Comparison of ENCODE assay signal across 1 cellular context in the genomic region with DNA sequence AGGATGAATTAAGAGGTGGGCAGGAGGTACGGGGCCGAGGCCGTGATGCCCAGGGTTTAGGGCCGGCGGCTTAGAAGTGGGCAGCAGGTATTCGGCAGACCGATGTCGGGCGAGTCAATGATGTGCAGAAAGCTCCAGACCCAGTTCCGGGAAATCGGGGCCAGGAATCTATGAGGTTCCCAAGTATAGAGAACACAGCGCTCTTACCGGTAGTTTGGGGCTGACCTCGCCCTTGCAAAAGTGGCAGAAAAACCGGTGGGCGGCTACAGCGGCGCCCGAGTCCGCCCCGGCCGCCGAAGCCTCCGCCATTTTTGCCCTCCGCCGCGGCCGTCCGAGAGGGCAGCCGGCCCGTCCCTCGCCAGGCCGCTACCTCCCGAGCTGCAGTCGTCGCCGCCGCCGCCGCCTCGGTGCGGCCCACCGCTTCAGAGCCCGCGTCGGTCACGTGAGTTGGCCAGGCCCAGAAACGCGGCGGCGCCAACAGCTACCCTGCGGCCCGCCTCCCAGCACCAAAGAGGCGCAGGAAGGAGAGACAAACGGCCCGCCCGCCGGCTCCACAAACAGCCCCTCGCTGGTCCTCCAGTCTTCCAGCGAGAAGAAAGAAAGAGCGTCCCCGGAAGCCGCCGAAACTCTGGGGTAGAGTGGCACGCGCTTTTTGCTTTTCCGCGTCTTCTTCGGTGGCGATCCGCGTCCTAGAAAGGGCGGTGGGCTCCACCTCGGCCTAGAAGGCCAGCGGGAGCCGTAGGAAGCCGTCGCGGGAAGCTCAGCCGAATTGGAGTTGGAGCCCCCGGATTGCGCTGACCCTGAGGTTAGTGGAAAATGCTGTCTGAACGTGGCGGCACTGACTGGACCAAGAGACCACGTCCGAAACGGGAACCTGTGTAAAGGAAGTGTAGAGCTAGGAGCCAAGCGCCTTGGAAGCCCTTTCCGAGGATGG.
A peak's percentile ranks its signal among the peaks of the same experiment; 100 is the strongest.
TF ChIP-seq lines count a peak whose summit lies in the region.

A gene with protein sequence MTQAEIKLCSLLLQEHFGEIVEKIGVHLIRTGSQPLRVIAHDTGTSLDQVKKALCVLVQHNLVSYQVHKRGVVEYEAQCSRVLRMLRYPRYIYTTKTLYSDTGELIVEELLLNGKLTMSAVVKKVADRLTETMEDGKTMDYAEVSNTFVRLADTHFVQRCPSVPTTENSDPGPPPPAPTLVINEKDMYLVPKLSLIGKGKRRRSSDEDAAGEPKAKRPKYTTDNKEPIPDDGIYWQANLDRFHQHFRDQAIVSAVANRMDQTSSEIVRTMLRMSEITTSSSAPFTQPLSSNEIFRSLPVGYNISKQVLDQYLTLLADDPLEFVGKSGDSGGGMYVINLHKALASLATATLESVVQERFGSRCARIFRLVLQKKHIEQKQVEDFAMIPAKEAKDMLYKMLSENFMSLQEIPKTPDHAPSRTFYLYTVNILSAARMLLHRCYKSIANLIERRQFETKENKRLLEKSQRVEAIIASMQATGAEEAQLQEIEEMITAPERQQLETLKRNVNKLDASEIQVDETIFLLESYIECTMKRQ (plus strand): TSS at position 636 of the 934 bp plus-strand sequence. CDS start 1,577 bp downstream, outside the sequence.
A gene (minus strand): TSS at position 531 of the 934 bp plus-strand sequence. CDS start 222 bp downstream, at position 309.

TF ChIP-seq in HepG2, 621 proteins besides CTCF, POLR2A, EP300 and RAD21 (continued from another document and continues in another):
- 0 out of 2 replicates have a peak, but pooled peaks have one; percentile 60 for TF ChIP-seq NAIF1 (CRISPR knock-in tag; IDR thresholded peaks at IDR 0.05; ENCODE audit: borderline replicate concordance)
- TF ChIP-seq FOXM1 (CRISPR knock-in tag; IDR thresholded peaks at IDR 0.05) = no peak
- TF ChIP-seq, protein P1, sequence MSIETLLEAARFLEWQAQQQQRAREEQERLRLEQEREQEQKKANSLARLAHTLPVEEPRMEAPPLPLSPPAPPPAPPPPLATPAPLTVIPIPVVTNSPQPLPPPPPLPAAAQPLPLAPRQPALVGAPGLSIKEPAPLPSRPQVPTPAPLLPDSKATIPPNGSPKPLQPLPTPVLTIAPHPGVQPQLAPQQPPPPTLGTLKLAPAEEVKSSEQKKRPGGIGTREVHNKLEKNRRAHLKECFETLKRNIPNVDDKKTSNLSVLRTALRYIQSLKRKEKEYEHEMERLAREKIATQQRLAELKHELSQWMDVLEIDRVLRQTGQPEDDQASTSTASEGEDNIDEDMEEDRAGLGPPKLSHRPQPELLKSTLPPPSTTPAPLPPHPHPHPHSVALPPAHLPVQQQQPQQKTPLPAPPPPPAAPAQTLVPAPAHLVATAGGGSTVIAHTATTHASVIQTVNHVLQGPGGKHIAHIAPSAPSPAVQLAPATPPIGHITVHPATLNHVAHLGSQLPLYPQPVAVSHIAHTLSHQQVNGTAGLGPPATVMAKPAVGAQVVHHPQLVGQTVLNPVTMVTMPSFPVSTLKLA (IDR thresholded peaks at IDR 0.05) = no peak
- peak; percentile 78; the same call in 1 of the 2 replicates for TF ChIP-seq ZNF772 (CRISPR knock-in tag; IDR thresholded peaks at IDR 0.05)
- no peak for TF ChIP-seq SP140L (CRISPR knock-in tag; IDR thresholded peaks at IDR 0.05; ENCODE audit: borderline replicate concordance)
- TF ChIP-seq TAF1 (CRISPR knock-in tag; IDR thresholded peaks at IDR 0.05) = peak; percentile 93
- no peak for TF ChIP-seq ZBTB7A (CRISPR knock-in tag; IDR thresholded peaks at IDR 0.05)
- TF ChIP-seq BORCS8-MEF2B (CRISPR knock-in tag; IDR thresholded peaks at IDR 0.05) = no peak; the same call in 1 of the 2 replicates
- TF ChIP-seq, protein P2, sequence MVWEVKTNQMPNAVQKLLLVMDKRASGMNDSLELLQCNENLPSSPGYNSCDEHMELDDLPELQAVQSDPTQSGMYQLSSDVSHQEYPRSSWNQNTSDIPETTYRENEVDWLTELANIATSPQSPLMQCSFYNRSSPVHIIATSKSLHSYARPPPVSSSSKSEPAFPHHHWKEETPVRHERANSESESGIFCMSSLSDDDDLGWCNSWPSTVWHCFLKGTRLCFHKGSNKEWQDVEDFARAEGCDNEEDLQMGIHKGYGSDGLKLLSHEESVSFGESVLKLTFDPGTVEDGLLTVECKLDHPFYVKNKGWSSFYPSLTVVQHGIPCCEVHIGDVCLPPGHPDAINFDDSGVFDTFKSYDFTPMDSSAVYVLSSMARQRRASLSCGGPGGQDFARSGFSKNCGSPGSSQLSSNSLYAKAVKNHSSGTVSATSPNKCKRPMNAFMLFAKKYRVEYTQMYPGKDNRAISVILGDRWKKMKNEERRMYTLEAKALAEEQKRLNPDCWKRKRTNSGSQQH (CRISPR knock-in tag; IDR thresholded peaks at IDR 0.05; ENCODE audit: low read depth) = 0 out of 2 replicates have a peak, but pooled peaks have one; percentile 76
- TF ChIP-seq ZFP41 (CRISPR knock-in tag; IDR thresholded peaks at IDR 0.05; ENCODE audit: borderline replicate concordance) = no peak
- TF ChIP-seq CC2D1A (CRISPR knock-in tag; IDR thresholded peaks at IDR 0.05) = no peak
- TF ChIP-seq, protein P3, sequence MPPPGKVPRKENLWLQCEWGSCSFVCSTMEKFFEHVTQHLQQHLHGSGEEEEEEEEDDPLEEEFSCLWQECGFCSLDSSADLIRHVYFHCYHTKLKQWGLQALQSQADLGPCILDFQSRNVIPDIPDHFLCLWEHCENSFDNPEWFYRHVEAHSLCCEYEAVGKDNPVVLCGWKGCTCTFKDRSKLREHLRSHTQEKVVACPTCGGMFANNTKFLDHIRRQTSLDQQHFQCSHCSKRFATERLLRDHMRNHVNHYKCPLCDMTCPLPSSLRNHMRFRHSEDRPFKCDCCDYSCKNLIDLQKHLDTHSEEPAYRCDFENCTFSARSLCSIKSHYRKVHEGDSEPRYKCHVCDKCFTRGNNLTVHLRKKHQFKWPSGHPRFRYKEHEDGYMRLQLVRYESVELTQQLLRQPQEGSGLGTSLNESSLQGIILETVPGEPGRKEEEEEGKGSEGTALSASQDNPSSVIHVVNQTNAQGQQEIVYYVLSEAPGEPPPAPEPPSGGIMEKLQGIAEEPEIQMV (CRISPR knock-in tag; IDR thresholded peaks at IDR 0.05; ENCODE audit: low read depth) = no peak; the same call in 1 of the 2 replicates
- TF ChIP-seq, protein P4, sequence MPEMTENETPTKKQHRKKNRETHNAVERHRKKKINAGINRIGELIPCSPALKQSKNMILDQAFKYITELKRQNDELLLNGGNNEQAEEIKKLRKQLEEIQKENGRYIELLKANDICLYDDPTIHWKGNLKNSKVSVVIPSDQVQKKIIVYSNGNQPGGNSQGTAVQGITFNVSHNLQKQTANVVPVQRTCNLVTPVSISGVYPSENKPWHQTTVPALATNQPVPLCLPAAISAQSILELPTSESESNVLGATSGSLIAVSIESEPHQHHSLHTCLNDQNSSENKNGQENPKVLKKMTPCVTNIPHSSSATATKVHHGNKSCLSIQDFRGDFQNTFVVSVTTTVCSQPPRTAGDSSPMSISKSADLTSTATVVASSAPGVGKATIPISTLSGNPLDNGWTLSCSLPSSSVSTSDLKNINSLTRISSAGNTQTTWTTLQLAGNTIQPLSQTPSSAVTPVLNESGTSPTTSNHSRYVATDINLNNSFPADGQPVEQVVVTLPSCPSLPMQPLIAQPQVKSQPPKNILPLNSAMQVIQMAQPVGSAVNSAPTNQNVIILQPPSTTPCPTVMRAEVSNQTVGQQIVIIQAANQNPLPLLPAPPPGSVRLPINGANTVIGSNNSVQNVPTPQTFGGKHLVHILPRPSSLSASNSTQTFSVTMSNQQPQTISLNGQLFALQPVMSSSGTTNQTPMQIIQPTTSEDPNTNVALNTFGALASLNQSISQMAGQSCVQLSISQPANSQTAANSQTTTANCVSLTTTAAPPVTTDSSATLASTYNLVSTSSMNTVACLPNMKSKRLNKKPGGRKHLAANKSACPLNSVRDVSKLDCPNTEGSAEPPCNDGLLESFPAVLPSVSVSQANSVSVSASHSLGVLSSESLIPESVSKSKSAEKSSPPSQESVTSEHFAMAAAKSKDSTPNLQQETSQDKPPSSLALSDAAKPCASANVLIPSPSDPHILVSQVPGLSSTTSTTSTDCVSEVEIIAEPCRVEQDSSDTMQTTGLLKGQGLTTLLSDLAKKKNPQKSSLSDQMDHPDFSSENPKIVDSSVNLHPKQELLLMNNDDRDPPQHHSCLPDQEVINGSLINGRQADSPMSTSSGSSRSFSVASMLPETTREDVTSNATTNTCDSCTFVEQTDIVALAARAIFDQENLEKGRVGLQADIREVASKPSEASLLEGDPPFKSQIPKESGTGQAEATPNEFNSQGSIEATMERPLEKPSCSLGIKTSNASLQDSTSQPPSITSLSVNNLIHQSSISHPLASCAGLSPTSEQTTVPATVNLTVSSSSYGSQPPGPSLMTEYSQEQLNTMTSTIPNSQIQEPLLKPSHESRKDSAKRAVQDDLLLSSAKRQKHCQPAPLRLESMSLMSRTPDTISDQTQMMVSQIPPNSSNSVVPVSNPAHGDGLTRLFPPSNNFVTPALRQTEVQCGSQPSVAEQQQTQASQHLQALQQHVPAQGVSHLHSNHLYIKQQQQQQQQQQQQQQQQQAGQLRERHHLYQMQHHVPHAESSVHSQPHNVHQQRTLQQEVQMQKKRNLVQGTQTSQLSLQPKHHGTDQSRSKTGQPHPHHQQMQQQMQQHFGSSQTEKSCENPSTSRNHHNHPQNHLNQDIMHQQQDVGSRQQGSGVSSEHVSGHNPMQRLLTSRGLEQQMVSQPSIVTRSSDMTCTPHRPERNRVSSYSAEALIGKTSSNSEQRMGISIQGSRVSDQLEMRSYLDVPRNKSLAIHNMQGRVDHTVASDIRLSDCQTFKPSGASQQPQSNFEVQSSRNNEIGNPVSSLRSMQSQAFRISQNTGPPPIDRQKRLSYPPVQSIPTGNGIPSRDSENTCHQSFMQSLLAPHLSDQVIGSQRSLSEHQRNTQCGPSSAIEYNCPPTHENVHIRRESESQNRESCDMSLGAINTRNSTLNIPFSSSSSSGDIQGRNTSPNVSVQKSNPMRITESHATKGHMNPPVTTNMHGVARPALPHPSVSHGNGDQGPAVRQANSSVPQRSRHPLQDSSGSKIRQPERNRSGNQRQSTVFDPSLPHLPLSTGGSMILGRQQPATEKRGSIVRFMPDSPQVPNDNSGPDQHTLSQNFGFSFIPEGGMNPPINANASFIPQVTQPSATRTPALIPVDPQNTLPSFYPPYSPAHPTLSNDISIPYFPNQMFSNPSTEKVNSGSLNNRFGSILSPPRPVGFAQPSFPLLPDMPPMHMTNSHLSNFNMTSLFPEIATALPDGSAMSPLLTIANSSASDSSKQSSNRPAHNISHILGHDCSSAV (CRISPR knock-in tag; IDR thresholded peaks at IDR 0.05; ENCODE audit: borderline replicate concordance) = no peak
- TF ChIP-seq, protein P5, sequence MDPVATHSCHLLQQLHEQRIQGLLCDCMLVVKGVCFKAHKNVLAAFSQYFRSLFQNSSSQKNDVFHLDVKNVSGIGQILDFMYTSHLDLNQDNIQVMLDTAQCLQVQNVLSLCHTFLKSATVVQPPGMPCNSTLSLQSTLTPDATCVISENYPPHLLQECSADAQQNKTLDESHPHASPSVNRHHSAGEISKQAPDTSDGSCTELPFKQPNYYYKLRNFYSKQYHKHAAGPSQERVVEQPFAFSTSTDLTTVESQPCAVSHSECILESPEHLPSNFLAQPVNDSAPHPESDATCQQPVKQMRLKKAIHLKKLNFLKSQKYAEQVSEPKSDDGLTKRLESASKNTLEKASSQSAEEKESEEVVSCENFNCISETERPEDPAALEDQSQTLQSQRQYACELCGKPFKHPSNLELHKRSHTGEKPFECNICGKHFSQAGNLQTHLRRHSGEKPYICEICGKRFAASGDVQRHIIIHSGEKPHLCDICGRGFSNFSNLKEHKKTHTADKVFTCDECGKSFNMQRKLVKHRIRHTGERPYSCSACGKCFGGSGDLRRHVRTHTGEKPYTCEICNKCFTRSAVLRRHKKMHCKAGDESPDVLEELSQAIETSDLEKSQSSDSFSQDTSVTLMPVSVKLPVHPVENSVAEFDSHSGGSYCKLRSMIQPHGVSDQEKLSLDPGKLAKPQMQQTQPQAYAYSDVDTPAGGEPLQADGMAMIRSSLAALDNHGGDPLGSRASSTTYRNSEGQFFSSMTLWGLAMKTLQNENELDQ (CRISPR knock-in tag; IDR thresholded peaks at IDR 0.05; ENCODE audit: borderline replicate concordance) = no peak
- TF ChIP-seq, protein P6, sequence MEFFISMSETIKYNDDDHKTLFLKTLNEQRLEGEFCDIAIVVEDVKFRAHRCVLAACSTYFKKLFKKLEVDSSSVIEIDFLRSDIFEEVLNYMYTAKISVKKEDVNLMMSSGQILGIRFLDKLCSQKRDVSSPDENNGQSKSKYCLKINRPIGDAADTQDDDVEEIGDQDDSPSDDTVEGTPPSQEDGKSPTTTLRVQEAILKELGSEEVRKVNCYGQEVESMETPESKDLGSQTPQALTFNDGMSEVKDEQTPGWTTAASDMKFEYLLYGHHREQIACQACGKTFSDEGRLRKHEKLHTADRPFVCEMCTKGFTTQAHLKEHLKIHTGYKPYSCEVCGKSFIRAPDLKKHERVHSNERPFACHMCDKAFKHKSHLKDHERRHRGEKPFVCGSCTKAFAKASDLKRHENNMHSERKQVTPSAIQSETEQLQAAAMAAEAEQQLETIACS (CRISPR knock-in tag; IDR thresholded peaks at IDR 0.05) = peak; percentile 65
- TF ChIP-seq, protein P7, sequence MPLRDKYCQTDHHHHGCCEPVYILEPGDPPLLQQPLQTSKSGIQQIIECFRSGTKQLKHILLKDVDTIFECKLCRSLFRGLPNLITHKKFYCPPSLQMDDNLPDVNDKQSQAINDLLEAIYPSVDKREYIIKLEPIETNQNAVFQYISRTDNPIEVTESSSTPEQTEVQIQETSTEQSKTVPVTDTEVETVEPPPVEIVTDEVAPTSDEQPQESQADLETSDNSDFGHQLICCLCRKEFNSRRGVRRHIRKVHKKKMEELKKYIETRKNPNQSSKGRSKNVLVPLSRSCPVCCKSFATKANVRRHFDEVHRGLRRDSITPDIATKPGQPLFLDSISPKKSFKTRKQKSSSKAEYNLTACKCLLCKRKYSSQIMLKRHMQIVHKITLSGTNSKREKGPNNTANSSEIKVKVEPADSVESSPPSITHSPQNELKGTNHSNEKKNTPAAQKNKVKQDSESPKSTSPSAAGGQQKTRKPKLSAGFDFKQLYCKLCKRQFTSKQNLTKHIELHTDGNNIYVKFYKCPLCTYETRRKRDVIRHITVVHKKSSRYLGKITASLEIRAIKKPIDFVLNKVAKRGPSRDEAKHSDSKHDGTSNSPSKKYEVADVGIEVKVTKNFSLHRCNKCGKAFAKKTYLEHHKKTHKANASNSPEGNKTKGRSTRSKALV (CRISPR knock-in tag; IDR thresholded peaks at IDR 0.05) = peak; percentile 72; the same call in 1 of the 2 replicates
- no peak for TF ChIP-seq ZNF260 (CRISPR knock-in tag; IDR thresholded peaks at IDR 0.05; ENCODE audit: borderline replicate concordance, low read depth)
- TF ChIP-seq, protein P8, sequence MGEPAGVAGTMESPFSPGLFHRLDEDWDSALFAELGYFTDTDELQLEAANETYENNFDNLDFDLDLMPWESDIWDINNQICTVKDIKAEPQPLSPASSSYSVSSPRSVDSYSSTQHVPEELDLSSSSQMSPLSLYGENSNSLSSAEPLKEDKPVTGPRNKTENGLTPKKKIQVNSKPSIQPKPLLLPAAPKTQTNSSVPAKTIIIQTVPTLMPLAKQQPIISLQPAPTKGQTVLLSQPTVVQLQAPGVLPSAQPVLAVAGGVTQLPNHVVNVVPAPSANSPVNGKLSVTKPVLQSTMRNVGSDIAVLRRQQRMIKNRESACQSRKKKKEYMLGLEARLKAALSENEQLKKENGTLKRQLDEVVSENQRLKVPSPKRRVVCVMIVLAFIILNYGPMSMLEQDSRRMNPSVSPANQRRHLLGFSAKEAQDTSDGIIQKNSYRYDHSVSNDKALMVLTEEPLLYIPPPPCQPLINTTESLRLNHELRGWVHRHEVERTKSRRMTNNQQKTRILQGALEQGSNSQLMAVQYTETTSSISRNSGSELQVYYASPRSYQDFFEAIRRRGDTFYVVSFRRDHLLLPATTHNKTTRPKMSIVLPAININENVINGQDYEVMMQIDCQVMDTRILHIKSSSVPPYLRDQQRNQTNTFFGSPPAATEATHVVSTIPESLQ (CRISPR knock-in tag; conservative IDR thresholded peaks at IDR 0.05) = no peak
